Comparison of ENCODE assay signal across 8 cellular contexts in genomic region chr4:26787461-26788340, GRCh38.
DNase-seq lines count a peak whose midpoint lies in the region; ATAC-seq, FAIRE-seq and TF ChIP-seq lines count a peak whose summit lies in the region.

No MANE protein-coding gene starts in this region.

- intact Hi-C loops in kidney (cut with DNase I) = no loop called here

- H3K4me2 ChIP-seq in GM23338 = no peak overlapping the region

- H3K4me1 ChIP-seq in GM23338 (ENCODE audit: insufficient read depth) (no peaks in the 10 kb centered on the region), kidney (ENCODE audit: control insufficient read depth in 1 of 2, insufficient read depth in 1 of 2, low read depth in 1 of 2, low read length in 2 of 2) (peaks cover 0 to 11% of the 10 kb centered on the region in 2 donors)

- POLR2A ChIA-PET in activated naive CD8-positive, alpha-beta T cell treated with anti-CD3 and anti-CD28 coated beads, Interleukin-2, amount 10 ng/mL, durations not matched to agents 7 days and 5 days (lab: Charles Lee) = interaction anchor here (0.6 kb wide), 1 partner anchor 48 kb away, joined by 3 read pairs; no protein-coding TSS in a partner anchor

- FAIRE-seq in kidney (lab: Jason Lieb, UNC) = no peak

- H3K4me3 ChIP-seq in GM23338 (no peak overlapping the region), kidney (ENCODE audit: low read length in 2 of 2) (no peak overlapping the region)

- ATAC-seq in GM23338 (peak; percentile 97), HG02588 (IDR thresholded peaks at IDR 0.05; ENCODE audit: unreplicated experiment) (no peak)
- ATAC-seq in activated naive CD8-positive, alpha-beta T cell treated with anti-CD3 and anti-CD28 coated beads, Interleukin-2, amount 10 ng/mL, durations not matched to agents 7 days and 5 days (ENCODE audit: low read depth) = peak; percentile 77

- no peaks in the 10 kb centered on the region for H3K36me3 Mint-ChIP-seq in GM23338 (ENCODE audit: low read depth)
- H3K36me3 Mint-ChIP-seq in activated naive CD8-positive, alpha-beta T cell treated with anti-CD3 and anti-CD28 coated beads, Interleukin-2, amount 10 ng/mL, durations not matched to agents 7 days and 5 days = no peaks in the 10 kb centered on the region

- peak; percentile 47 to 76 for TF ChIP-seq CTCF in GM23338 (conservative IDR thresholded peaks at IDR 0.05; ENCODE audit: low read depth in 2 of 2)
- no peak for TF ChIP-seq CTCF in kidney (IDR thresholded peaks at IDR 0.05; ENCODE audit: borderline replicate concordance, extremely low read depth, insufficient read depth)

- no peak overlapping the region for H3K27ac ChIP-seq in GM23338 (ENCODE audit: low read depth)
- peak overlapping the region in 1 of 2 donors; percentile 20 for H3K27ac ChIP-seq in kidney (ENCODE audit: low read depth in 2 of 2, low read length in 2 of 2)

- no peak overlapping the region; the same call in 1 of the 2 replicates for H3K27ac Mint-ChIP-seq in GM23338
- peak overlapping the region; percentile 53 for H3K27ac Mint-ChIP-seq in activated naive CD8-positive, alpha-beta T cell treated with anti-CD3 and anti-CD28 coated beads, Interleukin-2, amount 10 ng/mL, durations not matched to agents 7 days and 5 days

- no peaks in the 10 kb centered on the region for H3K9me3 Mint-ChIP-seq in GM23338
- H3K9me3 Mint-ChIP-seq in activated naive CD8-positive, alpha-beta T cell treated with anti-CD3 and anti-CD28 coated beads, Interleukin-2, amount 10 ng/mL, durations not matched to agents 7 days and 5 days = peaks cover 2% of the 10 kb centered on the region

- no peak overlapping the region for H3K9ac ChIP-seq in kidney (ENCODE audit: low read length in 2 of 2)

- H3K4me1 Mint-ChIP-seq in GM23338 = peaks cover 7% of the 10 kb centered on the region
- peaks cover 13% of the 10 kb centered on the region for H3K4me1 Mint-ChIP-seq in activated naive CD8-positive, alpha-beta T cell treated with anti-CD3 and anti-CD28 coated beads, Interleukin-2, amount 10 ng/mL, durations not matched to agents 7 days and 5 days

- H3K9me2 ChIP-seq in GM23338 (ENCODE audit: insufficient read depth) = peaks cover 9% of the 10 kb centered on the region

- no peaks in the 10 kb centered on the region for H3F3A ChIP-seq in GM23338 (replicated peaks; ENCODE audit: low read depth)

- no peaks in the 10 kb centered on the region for H3K9me3 ChIP-seq in kidney (ENCODE audit: control insufficient read depth in 1 of 2, low read length in 2 of 2)

- DNase-seq in COR-L47 (lab: John Stamatoyannopoulos, UW) = peak; percentile 77
- DNase-seq in GM23338 (ENCODE audit: low spot score) = peak; percentile 72
- peak; percentile 60 for DNase-seq in NCI-H460 (ENCODE audit: extremely low read depth, low read depth)
- DNase-seq in activated naive CD8-positive, alpha-beta T cell treated with anti-CD3 and anti-CD28 coated beads, Interleukin-2, amount 10 ng/mL, durations not matched to agents 7 days and 5 days = peak; percentile 38
- peak; percentile 80 for DNase-seq in kidney tubule cell (ENCODE audit: low spot score)
- peak; percentile 37 for DNase-seq in stimulated activated CD4-positive, alpha-beta T cell treated with anti-CD3 and anti-CD28 coated beads, Interleukin-4, amount 100 ng/mL, for 24 hours
- no peak for DNase-seq in kidney

- H3K27me3 Mint-ChIP-seq in GM23338 (ENCODE audit: insufficient read depth, low read depth, poor library complexity) = peaks cover 1% of the 10 kb centered on the region
- peaks cover 3% of the 10 kb centered on the region for H3K27me3 Mint-ChIP-seq in activated naive CD8-positive, alpha-beta T cell treated with anti-CD3 and anti-CD28 coated beads, Interleukin-2, amount 10 ng/mL, durations not matched to agents 7 days and 5 days

- no peaks in the 10 kb centered on the region for H3K79me2 ChIP-seq in GM23338 (replicated peaks; ENCODE audit: insufficient read depth)

- H3K4me3 Mint-ChIP-seq in GM23338 = no peak overlapping the region
- H3K4me3 Mint-ChIP-seq in activated naive CD8-positive, alpha-beta T cell treated with anti-CD3 and anti-CD28 coated beads, Interleukin-2, amount 10 ng/mL, durations not matched to agents 7 days and 5 days = peak overlapping the region; percentile 10

- H3K27me3 ChIP-seq in GM23338 (ENCODE audit: insufficient read depth) = no peaks in the 10 kb centered on the region

- no peaks in the 10 kb centered on the region for H3K36me3 ChIP-seq in GM23338 (ENCODE audit: insufficient read depth)
- peaks cover 0 to 3% of the 10 kb centered on the region in 2 donors for H3K36me3 ChIP-seq in kidney (ENCODE audit: control insufficient read depth in 1 of 2, insufficient read depth in 2 of 2, low read length in 2 of 2)

- peak overlapping the region; percentile 70; the same call in 1 of the 2 replicates for H2AFZ ChIP-seq in GM23338

- H4K20me1 ChIP-seq in GM23338 (replicated peaks; ENCODE audit: insufficient read depth) = no peaks in the 10 kb centered on the region

TF ChIP-seq in GM23338, 12 proteins besides CTCF, POLR2A, EP300 and RAD21:
- TF ChIP-seq, protein P1, sequence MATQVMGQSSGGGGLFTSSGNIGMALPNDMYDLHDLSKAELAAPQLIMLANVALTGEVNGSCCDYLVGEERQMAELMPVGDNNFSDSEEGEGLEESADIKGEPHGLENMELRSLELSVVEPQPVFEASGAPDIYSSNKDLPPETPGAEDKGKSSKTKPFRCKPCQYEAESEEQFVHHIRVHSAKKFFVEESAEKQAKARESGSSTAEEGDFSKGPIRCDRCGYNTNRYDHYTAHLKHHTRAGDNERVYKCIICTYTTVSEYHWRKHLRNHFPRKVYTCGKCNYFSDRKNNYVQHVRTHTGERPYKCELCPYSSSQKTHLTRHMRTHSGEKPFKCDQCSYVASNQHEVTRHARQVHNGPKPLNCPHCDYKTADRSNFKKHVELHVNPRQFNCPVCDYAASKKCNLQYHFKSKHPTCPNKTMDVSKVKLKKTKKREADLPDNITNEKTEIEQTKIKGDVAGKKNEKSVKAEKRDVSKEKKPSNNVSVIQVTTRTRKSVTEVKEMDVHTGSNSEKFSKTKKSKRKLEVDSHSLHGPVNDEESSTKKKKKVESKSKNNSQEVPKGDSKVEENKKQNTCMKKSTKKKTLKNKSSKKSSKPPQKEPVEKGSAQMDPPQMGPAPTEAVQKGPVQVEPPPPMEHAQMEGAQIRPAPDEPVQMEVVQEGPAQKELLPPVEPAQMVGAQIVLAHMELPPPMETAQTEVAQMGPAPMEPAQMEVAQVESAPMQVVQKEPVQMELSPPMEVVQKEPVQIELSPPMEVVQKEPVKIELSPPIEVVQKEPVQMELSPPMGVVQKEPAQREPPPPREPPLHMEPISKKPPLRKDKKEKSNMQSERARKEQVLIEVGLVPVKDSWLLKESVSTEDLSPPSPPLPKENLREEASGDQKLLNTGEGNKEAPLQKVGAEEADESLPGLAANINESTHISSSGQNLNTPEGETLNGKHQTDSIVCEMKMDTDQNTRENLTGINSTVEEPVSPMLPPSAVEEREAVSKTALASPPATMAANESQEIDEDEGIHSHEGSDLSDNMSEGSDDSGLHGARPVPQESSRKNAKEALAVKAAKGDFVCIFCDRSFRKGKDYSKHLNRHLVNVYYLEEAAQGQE (IDR thresholded peaks at IDR 0.05; ENCODE audit: unreplicated experiment) = no peak
- TF ChIP-seq CREB1 (CRISPR knock-in tag; IDR thresholded peaks at IDR 0.05; ENCODE audit: low read depth) (no peak), ETS1 (IDR thresholded peaks at IDR 0.05) (no peak), NANOG (IDR thresholded peaks at IDR 0.05; ENCODE audit: borderline replicate concordance) (no peak), JUNB (IDR thresholded peaks at IDR 0.05; ENCODE audit: unreplicated experiment) (no peak), ZNF114 (CRISPR knock-in tag; IDR thresholded peaks at IDR 0.05) (no peak)
